In the genomic region with DNA sequence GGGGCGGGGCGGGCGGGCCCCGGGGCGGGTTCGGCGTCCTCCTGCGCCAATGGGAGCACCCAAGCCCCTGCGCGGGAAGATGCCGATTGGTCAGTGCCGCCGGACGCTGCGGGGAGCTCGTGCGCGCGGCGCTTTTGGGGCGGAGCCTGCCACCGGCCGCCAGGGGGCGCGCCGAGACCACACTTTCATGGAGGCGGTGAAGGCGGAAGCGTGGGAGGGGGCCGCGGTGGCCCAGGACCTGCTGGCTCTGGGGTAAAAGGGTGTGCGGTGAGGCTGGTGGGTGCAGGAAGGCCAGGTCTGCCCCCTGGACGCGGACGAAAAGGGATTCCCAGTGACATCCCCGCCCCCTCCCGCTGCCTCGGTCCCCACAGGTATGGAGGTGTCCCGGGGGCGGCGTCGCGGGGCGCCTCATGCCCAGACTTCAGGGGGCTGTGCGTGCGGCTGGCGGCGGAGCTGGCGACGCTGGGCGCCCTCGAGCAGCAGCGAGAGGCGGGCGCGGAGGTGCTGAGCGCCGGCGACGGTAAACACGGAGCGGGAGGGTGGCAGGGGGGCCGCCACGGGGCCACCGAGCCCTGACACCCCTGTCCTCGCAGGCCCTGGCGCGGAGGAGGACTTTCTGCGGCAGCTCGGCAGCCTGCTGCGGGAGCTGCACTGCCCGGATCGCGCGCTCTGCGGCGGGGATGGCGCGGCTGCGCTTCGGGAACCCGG, we compare ENCODE assay signal across 8 cellular contexts. TPM values are rescaled to one million over a fixed set of nuclear protein-coding genes. Genes with fewer than 3 reads are reported as not detected.
DNase-seq lines count a peak whose midpoint lies in the region; ATAC-seq, FAIRE-seq and TF ChIP-seq lines count a peak whose summit lies in the region.

TSS of gene FAM98C (plus strand) at position 127 of the 708 bp plus-strand sequence. CDS start at position 188, 61 bp downstream.

- H3K9me3 ChIP-seq in Caco-2 (no peaks in the 10 kb centered on the region), endocrine pancreas (ENCODE audit: control insufficient read depth, low read length) (no peaks in the 10 kb centered on the region), mesodermal cell (ENCODE audit: control insufficient read depth, low read length) (no peaks in the 10 kb centered on the region)

- peak within 1 kb of the TSS; percentile 63 for H3K9ac ChIP-seq in endocrine pancreas (ENCODE audit: control insufficient read depth, insufficient read depth, low read length)

- H3K36me3 Mint-ChIP-seq in Caco-2 (ENCODE audit: insufficient read depth, unreplicated experiment) = peaks cover 36% of the 10 kb centered on the region

- POLR2A ChIA-PET in Caco-2 (lab: Charles Lee) = interaction anchor here (0.6 to 1.9 kb wide), 14 partner anchors 9 to 1754 kb away, joined by 3 to 26 read pairs (median 7); partner anchors contain the start of genes ACTN4, ECH1, EIF3K and GGN

- peak; percentile 98 to 99 for DNase-seq in Caco-2
- DNase-seq in HTR-8/SVneo (ENCODE audit: insufficient read length, low spot score) = peak; percentile 98
- DNase-seq in NOMO-1 treated with DMSO at 0.1 percent for 48 hours (lab: John Stamatoyannopoulos, UW; ENCODE audit: unreplicated experiment) = peak; percentile 97
- DNase-seq in activated CD8-positive, alpha-beta memory T cell treated with anti-CD3 and anti-CD28 coated beads for 48 hours (ENCODE audit: low read depth in 2 of 3, low spot score in 2 of 3) = peak; percentile 89 to 96 (median 95)
- DNase-seq in stimulated activated CD8-positive, alpha-beta memory T cell treated with anti-CD3 and anti-CD28 coated beads, Interleukin-15, amount 100 ng/mL, for 4 hours (ENCODE audit: low read depth in 2 of 2) = peak; percentile 94 to 96

- H3K27ac Mint-ChIP-seq in Caco-2 (ENCODE audit: unreplicated experiment) = peak within 1 kb of the TSS; percentile 97

- H3K36me3 ChIP-seq in Caco-2 (ENCODE audit: control insufficient read depth, insufficient read depth, low read length) (no peaks in the 10 kb centered on the region), endocrine pancreas (ENCODE audit: control insufficient read depth, insufficient read depth, low read length) (no peaks in the 10 kb centered on the region), mesodermal cell (ENCODE audit: control insufficient read depth, insufficient read depth, low read length) (peaks cover 3% of the 10 kb centered on the region)

- CTCF ChIA-PET in Caco-2 (lab: Charles Lee) = interaction anchor here (0.5 to 2.3 kb wide), 71 partner anchors 10 to 664 kb away, joined by 3 to 58 read pairs (median 5); partner anchors contain the start of genes ACTN4, CATSPERG, EIF3K and FBXO17

- WGBS in mesodermal cell (ENCODE audit: insufficient coverage in 2 of 2), 2 experiments = 1 to 3% methylated on average over 29 to 63 of the region's 82 CpGs

- H3K27me3 ChIP-seq in Caco-2 (replicated peaks; ENCODE audit: control insufficient read depth, insufficient read depth, low read length) (no peaks in the 10 kb centered on the region), endocrine pancreas (ENCODE audit: control insufficient read depth, insufficient read depth, low read length) (no peaks in the 10 kb centered on the region)

- H3K4me1 ChIP-seq in Caco-2 = peaks cover 10% of the 10 kb centered on the region; the same call in 1 of the 2 replicates
- H3K4me1 ChIP-seq in endocrine pancreas (ENCODE audit: control insufficient read depth, insufficient read depth, low read length) = no peaks in the 10 kb centered on the region
- H3K4me1 ChIP-seq in mesodermal cell (ENCODE audit: control insufficient read depth, insufficient read depth, low read length, poor library complexity, severe bottlenecking) = peaks cover 19% of the 10 kb centered on the region

- peaks cover 5% of the 10 kb centered on the region for H3K27me3 Mint-ChIP-seq in Caco-2 (ENCODE audit: insufficient read depth, unreplicated experiment)

- H3K27ac ChIP-seq in mesodermal cell (ENCODE audit: low read depth, low read length, severe bottlenecking) = peak within 1 kb of the TSS; percentile 86

- H3K9me3 Mint-ChIP-seq in Caco-2 (ENCODE audit: unreplicated experiment) = no peaks in the 10 kb centered on the region

- no peaks in the 10 kb centered on the region for H3K4me1 Mint-ChIP-seq in Caco-2 (ENCODE audit: low read depth, unreplicated experiment)

- peak; percentile 70 for ATAC-seq in GM21367 (IDR thresholded peaks at IDR 0.05; ENCODE audit: unreplicated experiment)

- H3K4me3 Mint-ChIP-seq in Caco-2 (ENCODE audit: unreplicated experiment) = peak within 1 kb of the TSS; percentile 99

- intact Hi-C loops in Caco-2 (cut with micrococcal nuclease; ENCODE audit: unreplicated experiment) = loop anchor here (1.0 to 2.0 kb wide), 5 partner anchors 15 to 231 kb away; partner anchors contain the start of genes GGN and SPRED3

- peak; percentile 71 to 97 for TF ChIP-seq CTCF in Caco-2 (IDR thresholded peaks at IDR 0.05; ENCODE audit: insufficient read depth in 1 of 2, low read depth in 1 of 2, low read length in 1 of 2, severe bottlenecking in 1 of 2, unreplicated experiment in 1 of 2)

- peak; percentile 80 for FAIRE-seq in HTR-8/SVneo (lab: Jason Lieb, UNC)

- peak within 1 kb of the TSS; percentile 96 for H3K4me3 ChIP-seq in Caco-2 (ENCODE audit: low read depth, low read length)
- H3K4me3 ChIP-seq in endocrine pancreas (ENCODE audit: control insufficient read depth, insufficient read depth, low read length) = no peak within 1 kb of the TSS
- H3K4me3 ChIP-seq in mesodermal cell (ENCODE audit: extremely low read depth, insufficient read depth, low read length, poor library complexity, severe bottlenecking) = peak within 1 kb of the TSS; percentile 62

- no TSS peak for BruUV-seq in Caco-2 (replicated peaks; lab: Mats Ljungman, UMichigan)

RNA-seq across cellular contexts. Expression of gene FAM98C, which starts in this region (rescaled TPM):
- total RNA-seq in Caco-2 (2022) = 17.3 and 19.7 TPM in 2 replicates
- polyA plus RNA-seq in mesodermal cell (2013, experiment 1 of 2) = 9.7 TPM
- 4.5 TPM for polyA plus RNA-seq in mesodermal cell (2013, experiment 2 of 2)
